ENCODE assay signal across 15 cellular contexts in the genomic region with DNA sequence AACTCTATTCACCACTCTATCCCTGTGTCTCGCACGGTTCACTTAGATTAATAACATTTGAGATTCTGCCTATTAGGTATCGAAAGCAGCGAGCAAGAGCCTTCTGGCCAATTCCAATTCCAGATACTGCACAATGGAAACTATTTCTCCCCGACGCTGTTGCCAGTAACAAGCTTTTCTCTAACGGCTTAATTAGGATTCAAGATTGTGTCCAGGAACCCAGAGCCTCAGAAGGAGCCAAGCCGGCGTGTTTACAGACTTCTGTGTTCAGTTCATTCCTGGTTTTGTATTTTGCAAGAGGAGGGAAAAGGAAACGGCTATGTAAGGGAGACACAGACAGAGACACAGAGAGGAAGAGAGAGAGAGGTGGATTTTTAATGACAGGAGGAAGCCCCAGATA.
DNase-seq lines count a peak whose midpoint lies in the region; ATAC-seq and TF ChIP-seq lines count a peak whose summit lies in the region.
"Had no signal": no experiment of that assay in that cellular context is flagged by ENCODE, and none has a peak within 500 bp of the region (broad histone marks: within the 10 kb centered on the region; RNA-seq: fewer than 3 reads in every experiment).

No MANE protein-coding gene starts in this region.

- no peak overlapping the region for H3K4me3 ChIP-seq in fibroblast of villous mesenchyme (ENCODE audit: low read depth, low read length)
- H3K4me3 ChIP-seq in mucosa of rectum (ENCODE audit: low read length in 2 of 2) = no peak overlapping the region
- peak overlapping the region in 4 of 5 donors; percentile 19 to 43 (median 32) for H3K4me3 ChIP-seq in subcutaneous abdominal adipose tissue (ENCODE audit: low read depth in 1 of 5, low read length in 5 of 5)
- H3K4me3 ChIP-seq: lung, skin epidermis had no signal

- H3K36me3 ChIP-seq in mucosa of rectum (ENCODE audit: control insufficient read depth in 2 of 2, insufficient read depth in 2 of 2, low read length in 2 of 2) (no peaks in the 10 kb centered on the region), subcutaneous abdominal adipose tissue (ENCODE audit: control insufficient read depth in 5 of 5, insufficient read depth in 5 of 5, low read length in 5 of 5) (no peaks in the 10 kb centered on the region)

- TF ChIP-seq CTCF in fibroblast of villous mesenchyme (IDR thresholded peaks at IDR 0.05; ENCODE audit: insufficient read depth, low read depth, low read length) = no peak
- TF ChIP-seq CTCF in omental fat pad (IDR thresholded peaks at IDR 0.05) = no peak

- H3K9me3 ChIP-seq in mucosa of rectum (ENCODE audit: control insufficient read depth in 2 of 2, low read length in 2 of 2) = no peaks in the 10 kb centered on the region
- H3K9me3 ChIP-seq in subcutaneous abdominal adipose tissue (ENCODE audit: control insufficient read depth in 5 of 5, low read length in 5 of 5) = peaks cover 0 to 6% (median 0%) of the 10 kb centered on the region in 5 donors

- no peaks in the 10 kb centered on the region for H3K4me1 ChIP-seq in mucosa of rectum (ENCODE audit: control insufficient read depth in 2 of 2, insufficient read depth in 2 of 2, low read length in 2 of 2)
- peaks cover 2 to 23% (median 10%) of the 10 kb centered on the region in 5 donors for H3K4me1 ChIP-seq in subcutaneous abdominal adipose tissue (ENCODE audit: control insufficient read depth in 5 of 5, insufficient read depth in 5 of 5, low read length in 5 of 5)

- H3K9ac ChIP-seq in mucosa of rectum (ENCODE audit: low read depth in 1 of 2, low read length in 2 of 2) (no peak overlapping the region), subcutaneous abdominal adipose tissue (ENCODE audit: low read length in 5 of 5) (peak overlapping the region in 3 of 5 donors; percentile 4 to 53 (median 37))
- H3K9ac ChIP-seq: KMS-11 had no signal

- peaks cover 0 to 3% of the 10 kb centered on the region in 2 donors for H3K27me3 ChIP-seq in mucosa of rectum (ENCODE audit: control insufficient read depth in 2 of 2, insufficient read depth in 2 of 2, low read length in 2 of 2)
- no peaks in the 10 kb centered on the region for H3K27me3 ChIP-seq in subcutaneous abdominal adipose tissue (ENCODE audit: control insufficient read depth in 5 of 5, insufficient read depth in 4 of 5, low read length in 5 of 5)

- no peak overlapping the region for H3K27ac Mint-ChIP-seq in activated CD8-positive, alpha-beta T cell treated with anti-CD3 and anti-CD28 coated beads, Interleukin-2, amount 10 ng/mL, durations not matched to agents 7 days and 5 days
- H3K27ac Mint-ChIP-seq: activated CD4-positive, alpha-beta T cell treated with anti-CD3 and anti-CD28 coated beads, Interleukin-2, amount 10 ng/mL, durations not matched to agents 7 days and 5 days had no signal

- DNase-seq in anterior cingulate cortex (lab: John Stamatoyannopoulos, UW) (peak in 39 of 58 donors; percentile 2 to 77 (median 26)), fibroblast of villous mesenchyme (ENCODE audit: low read depth) (peak; percentile 1), omental fat pad (ENCODE audit: low spot score) (no peak), NCI-H1694 (lab: John Stamatoyannopoulos, UW) (no peak), ecto neural progenitor cell (ENCODE audit: low spot score) (no peak)
- no peak for DNase-seq in activated CD8-positive, alpha-beta T cell treated with anti-CD3 and anti-CD28 coated beads, Interleukin-2, amount 10 ng/mL, durations not matched to agents 7 days and 5 days
- DNase-seq: activated CD4-positive, alpha-beta T cell treated with anti-CD3 and anti-CD28 coated beads, Interleukin-2, amount 10 ng/mL, durations not matched to agents 7 days and 5 days; activated effector memory CD4-positive, alpha-beta T cell treated with Interleukin-2 at 50 U/mL for 16 hours; EL; NCI-H2029 had no signal

- POLR2A ChIA-PET in activated CD8-positive, alpha-beta T cell treated with anti-CD3 and anti-CD28 coated beads, Interleukin-2, amount 10 ng/mL, durations not matched to agents 7 days and 5 days (lab: Charles Lee) = no interaction called here

- ATAC-seq in omental fat pad (ENCODE audit: low FRiP score) = no peak
- ATAC-seq in activated CD8-positive, alpha-beta T cell treated with anti-CD3 and anti-CD28 coated beads, Interleukin-2, amount 10 ng/mL, durations not matched to agents 7 days and 5 days = no peak

- peaks cover 13% of the 10 kb centered on the region for H3K27me3 Mint-ChIP-seq in activated CD8-positive, alpha-beta T cell treated with anti-CD3 and anti-CD28 coated beads, Interleukin-2, amount 10 ng/mL, durations not matched to agents 7 days and 5 days (ENCODE audit: low read depth)

- H3K4me1 Mint-ChIP-seq in activated CD8-positive, alpha-beta T cell treated with anti-CD3 and anti-CD28 coated beads, Interleukin-2, amount 10 ng/mL, durations not matched to agents 7 days and 5 days (ENCODE audit: low read depth) = no peaks in the 10 kb centered on the region
- H3K4me1 Mint-ChIP-seq: activated CD4-positive, alpha-beta T cell treated with anti-CD3 and anti-CD28 coated beads, Interleukin-2, amount 10 ng/mL, durations not matched to agents 7 days and 5 days had no signal

- peak overlapping the region; percentile 33 to 39 for H3K27ac ChIP-seq in mucosa of rectum (ENCODE audit: low read depth in 2 of 2, low read length in 2 of 2)
- peak overlapping the region; percentile 79 for H3K27ac ChIP-seq in subcutaneous abdominal adipose tissue (ENCODE audit: low read depth, low read length)
- H3K27ac ChIP-seq: KMS-11 had no signal

- no peak overlapping the region for H3K4me3 Mint-ChIP-seq in activated CD8-positive, alpha-beta T cell treated with anti-CD3 and anti-CD28 coated beads, Interleukin-2, amount 10 ng/mL, durations not matched to agents 7 days and 5 days
- H3K4me3 Mint-ChIP-seq: activated CD4-positive, alpha-beta T cell treated with anti-CD3 and anti-CD28 coated beads, Interleukin-2, amount 10 ng/mL, durations not matched to agents 7 days and 5 days had no signal

- CTCF ChIA-PET in activated CD8-positive, alpha-beta T cell treated with anti-CD3 and anti-CD28 coated beads, Interleukin-2, amount 10 ng/mL, durations not matched to agents 7 days and 5 days (lab: Charles Lee) = no interaction called here

- no peaks in the 10 kb centered on the region for H3K9me3 Mint-ChIP-seq in activated CD8-positive, alpha-beta T cell treated with anti-CD3 and anti-CD28 coated beads, Interleukin-2, amount 10 ng/mL, durations not matched to agents 7 days and 5 days (ENCODE audit: insufficient read depth)
- H3K9me3 Mint-ChIP-seq: activated CD4-positive, alpha-beta T cell treated with anti-CD3 and anti-CD28 coated beads, Interleukin-2, amount 10 ng/mL, durations not matched to agents 7 days and 5 days had no signal

- H3K36me3 Mint-ChIP-seq in activated CD8-positive, alpha-beta T cell treated with anti-CD3 and anti-CD28 coated beads, Interleukin-2, amount 10 ng/mL, durations not matched to agents 7 days and 5 days (ENCODE audit: low read depth) = no peaks in the 10 kb centered on the region

Comparison
In these comparisons a context has a peak if more than half of its experiments do, and no peak if none do; other contexts are left out.
1. DNase-seq: peak in anterior cingulate cortex (39 of 58) and fibroblast of villous mesenchyme (single experiment); none in omental fat pad (single experiment), NCI-H1694 (single experiment), activated CD8-positive, alpha-beta T cell treated with anti-CD3 and anti-CD28 coated beads, Interleukin-2, amount 10 ng/mL, durations not matched to agents 7 days and 5 days (single experiment) and ecto neural progenitor cell (single experiment).
2. H3K4me3 ChIP-seq: peak in subcutaneous abdominal adipose tissue (4 of 5); none in fibroblast of villous mesenchyme (single experiment) and mucosa of rectum (0 of 2).
3. H3K9ac ChIP-seq: peak in subcutaneous abdominal adipose tissue (3 of 5); none in mucosa of rectum (0 of 2).